27 cellular contexts compared by ENCODE assay signal in the genomic region with DNA sequence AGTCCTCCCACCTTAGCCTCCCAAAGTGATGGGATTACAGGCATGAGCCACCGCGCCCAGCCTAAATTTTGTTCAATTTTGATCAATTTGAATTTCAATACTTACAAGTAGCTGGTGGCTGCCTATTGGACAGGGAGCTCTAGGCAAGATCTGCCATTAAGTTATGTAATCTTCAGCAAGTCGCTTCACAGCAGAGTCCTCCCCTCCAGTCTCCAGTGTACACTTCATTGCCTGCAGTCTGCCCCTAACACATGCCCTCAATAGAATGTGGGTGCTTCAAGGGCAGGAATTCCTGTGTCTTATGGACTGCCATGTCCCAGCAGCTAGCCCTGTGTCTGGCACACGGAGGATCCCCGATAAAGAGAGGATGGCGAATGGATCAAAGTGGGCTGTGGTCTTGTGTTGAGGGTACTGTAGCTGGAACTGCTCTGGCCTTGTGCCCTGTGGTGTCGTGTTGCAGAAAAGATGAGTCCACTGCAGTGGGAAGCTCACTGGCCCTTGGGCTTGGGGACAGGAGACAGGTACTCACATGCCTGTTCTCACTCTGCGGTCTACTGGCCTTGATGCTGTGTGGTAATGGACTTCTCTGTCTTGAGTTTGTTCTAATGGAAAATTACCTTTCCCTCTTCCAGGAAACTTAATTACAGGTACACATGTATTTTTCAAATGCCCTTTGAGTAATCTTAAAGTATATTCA.
"Had no signal": no experiment of that assay in that cellular context is flagged by ENCODE, and none has a peak within 500 bp of the region (broad histone marks: within the 10 kb centered on the region; RNA-seq: fewer than 3 reads in every experiment).

No MANE protein-coding gene starts in this region.

- H3K9me3 ChIP-seq: colonic mucosa, esophagus muscularis mucosa, psoas muscle, right atrium auricular region, thoracic aorta, vagina had no signal

- H2AFZ ChIP-seq: hepatocyte had no signal

- H3K4me3 Mint-ChIP-seq: activated B cell treated with CpG ODN at 0.5 μM for 24 hours; activated naive CD8-positive, alpha-beta T cell treated with anti-CD3 and anti-CD28 coated beads for 36 hours; effector memory CD8-positive, alpha-beta T cell; T-helper 1 cell treated with Interleukin-12 subunit alpha and Interleukin-12 subunit beta and Interleukin-4 antibody, amounts not matched to agents 30 μg/mL and 1 μg/mL, for 36 hours; type B pancreatic cell had no signal

- H3K27ac Mint-ChIP-seq: activated B cell treated with CpG ODN at 0.5 μM for 24 hours; activated naive CD8-positive, alpha-beta T cell treated with anti-CD3 and anti-CD28 coated beads for 36 hours; T-helper 1 cell treated with Interleukin-12 subunit alpha and Interleukin-12 subunit beta and Interleukin-4 antibody, amounts not matched to agents 30 μg/mL and 1 μg/mL, for 36 hours; type B pancreatic cell had no signal

- ATAC-seq: effector memory CD8-positive, alpha-beta T cell; left cardiac atrium had no signal

- H3K79me2 ChIP-seq: hepatocyte had no signal

- H3K4me1 ChIP-seq: colonic mucosa, psoas muscle, right atrium auricular region, vagina had no signal

- FAIRE-seq: astrocyte, endothelial cell of umbilical vein, frontal cortex had no signal

- H3K27me3 ChIP-seq: colonic mucosa, dorsolateral prefrontal cortex, esophagus muscularis mucosa, hepatocyte, right atrium auricular region, vagina had no signal

- H3K36me3 Mint-ChIP-seq: activated naive CD8-positive, alpha-beta T cell treated with anti-CD3 and anti-CD28 coated beads for 36 hours had no signal

- H3K4me2 ChIP-seq: hepatocyte had no signal

- H3K36me3 ChIP-seq: colonic mucosa had no signal

- DNase-seq: activated B cell treated with CpG ODN at 0.5 μM for 24 hours; activated CD4-positive, alpha-beta T cell treated with anti-CD3 and anti-CD28 coated beads for 4 hours; activated CD4-positive, alpha-beta T cell treated with anti-CD3 and anti-CD28 coated beads, Interleukin-2, amount 50 U/mL, for 48 hours; activated naive CD4-positive, alpha-beta T cell treated with Interleukin-2 at 50 U/mL for 16 hours; activated naive CD8-positive, alpha-beta T cell treated with anti-CD3 and anti-CD28 coated beads for 36 hours; activated T-cell treated with anti-CD3 and anti-CD28 coated beads, Interleukin-2, amount 50 U/mL, for 48 hours; colonic mucosa; effector memory CD8-positive, alpha-beta T cell; glutamatergic neuron; islet precursor cell; left cardiac atrium; mesenchymal stem cell; psoas muscle; stimulated activated CD4-positive, alpha-beta T cell treated with anti-CD3 and anti-CD28 coated beads, Interleukin-12 subunit alpha, Interleukin-12 subunit beta, amount 100 ng/mL, for 4 hours; stimulated activated CD4-positive, alpha-beta T cell treated with anti-CD3 and anti-CD28 coated beads, Interleukin-4, amount 100 ng/mL, for 4 hours; T1000 had no signal

- H3K4me3 ChIP-seq: colonic mucosa, dorsolateral prefrontal cortex, esophagus muscularis mucosa, hepatocyte, psoas muscle, right atrium auricular region, thoracic aorta, vagina had no signal

- H3K9me3 Mint-ChIP-seq: activated B cell treated with CpG ODN at 0.5 μM for 24 hours; activated naive CD8-positive, alpha-beta T cell treated with anti-CD3 and anti-CD28 coated beads for 36 hours; effector memory CD8-positive, alpha-beta T cell; T-helper 1 cell treated with Interleukin-12 subunit alpha and Interleukin-12 subunit beta and Interleukin-4 antibody, amounts not matched to agents 30 μg/mL and 1 μg/mL, for 36 hours; type B pancreatic cell had no signal

- H3K27me3 Mint-ChIP-seq: activated B cell treated with CpG ODN at 0.5 μM for 24 hours; activated naive CD8-positive, alpha-beta T cell treated with anti-CD3 and anti-CD28 coated beads for 36 hours; effector memory CD8-positive, alpha-beta T cell; type B pancreatic cell had no signal

- H3K27ac ChIP-seq: colonic mucosa, esophagus muscularis mucosa, hepatocyte, psoas muscle, right atrium auricular region, thoracic aorta, vagina had no signal

- H3K4me1 Mint-ChIP-seq: activated B cell treated with CpG ODN at 0.5 μM for 24 hours; activated naive CD8-positive, alpha-beta T cell treated with anti-CD3 and anti-CD28 coated beads for 36 hours had no signal
